Comparison of ENCODE assay signal across 10 cellular contexts in the genomic region with DNA sequence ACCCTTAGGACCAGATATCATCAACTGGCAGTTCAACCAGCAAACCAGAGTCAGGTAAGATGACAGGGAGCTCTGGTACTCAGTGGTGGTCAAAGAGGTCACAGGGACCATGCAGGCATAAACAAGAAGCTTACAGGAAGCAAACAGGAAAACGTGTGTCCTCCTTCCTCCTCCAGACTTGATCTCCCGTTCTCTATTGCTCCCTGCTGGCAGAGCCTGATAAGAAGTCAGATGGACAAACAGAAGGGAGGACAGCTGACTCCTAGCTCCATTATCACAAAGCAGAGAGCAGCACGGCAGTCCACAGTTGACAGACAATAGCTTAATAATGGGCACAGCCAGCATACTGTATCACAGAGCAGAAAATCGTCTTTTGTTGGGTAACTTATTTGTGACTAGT.
DNase-seq lines count a peak whose midpoint lies in the region; TF ChIP-seq lines count a peak whose summit lies in the region.
"Had no signal": no experiment of that assay in that cellular context is flagged by ENCODE, and none has a peak within 500 bp of the region (broad histone marks: within the 10 kb centered on the region; RNA-seq: fewer than 3 reads in every experiment).

No MANE protein-coding gene starts in this region.

- peak; percentile 19 for TF ChIP-seq CTCF in progenitor cell of endocrine pancreas (IDR thresholded peaks at IDR 0.05; ENCODE audit: unreplicated experiment)

- no peak overlapping the region for H3K4me3 Mint-ChIP-seq in progenitor cell of endocrine pancreas (ENCODE audit: low read depth)
- H3K4me3 Mint-ChIP-seq: activated naive CD4-positive, alpha-beta T cell treated with anti-CD3 and anti-CD28 coated beads, Interleukin-2, amount 50 U/mL, for 24 hours had no signal

- peaks cover 14% of the 10 kb centered on the region for H3K4me1 Mint-ChIP-seq in progenitor cell of endocrine pancreas (ENCODE audit: low read depth)

- peak; percentile 42 for DNase-seq in GM03348 (ENCODE audit: low spot score)
- DNase-seq in OCI-M1 (lab: John Stamatoyannopoulos, UW): peak; percentile 75
- peak; percentile 76 to 89 for DNase-seq in erythroblast (lab: John Stamatoyannopoulos, UW)
- no peak for DNase-seq in progenitor cell of endocrine pancreas (ENCODE audit: low spot score, unreplicated experiment)
- no peak for DNase-seq in hepatic stellate cell (ENCODE audit: low spot score)
- no peak for DNase-seq in germinal center (ENCODE audit: low spot score)
- no peak for DNase-seq in amniotic stem cell (lab: John Stamatoyannopoulos, UW)
- DNase-seq: stomach, T-helper 1 cell had no signal

- no peaks in the 10 kb centered on the region for H3K9me3 Mint-ChIP-seq in progenitor cell of endocrine pancreas (ENCODE audit: low read depth)
- H3K9me3 Mint-ChIP-seq: activated naive CD4-positive, alpha-beta T cell treated with anti-CD3 and anti-CD28 coated beads, Interleukin-2, amount 50 U/mL, for 24 hours had no signal

- no peaks in the 10 kb centered on the region for H3K27me3 Mint-ChIP-seq in progenitor cell of endocrine pancreas
- H3K27me3 Mint-ChIP-seq: activated naive CD4-positive, alpha-beta T cell treated with anti-CD3 and anti-CD28 coated beads, Interleukin-2, amount 50 U/mL, for 24 hours had no signal

- H3K27ac Mint-ChIP-seq in progenitor cell of endocrine pancreas: no peak overlapping the region
- H3K27ac Mint-ChIP-seq: activated naive CD4-positive, alpha-beta T cell treated with anti-CD3 and anti-CD28 coated beads, Interleukin-2, amount 50 U/mL, for 24 hours had no signal

- TF ChIP-seq POLR2A in erythroblast (IDR thresholded peaks at IDR 0.05; ENCODE audit: low read length): no peak

- H3K36me3 Mint-ChIP-seq in progenitor cell of endocrine pancreas (ENCODE audit: insufficient read depth): no peaks in the 10 kb centered on the region

Comparison
In these comparisons a context has a peak if more than half of its experiments do, and no peak if none do; other contexts are left out.
1. DNase-seq: peak in GM03348 (single experiment), OCI-M1 (single experiment) and erythroblast (2 of 2); none in progenitor cell of endocrine pancreas (single experiment), hepatic stellate cell (single experiment), germinal center (single experiment) and amniotic stem cell (single experiment).